Comparison of ENCODE assay signal across 16 cellular contexts in genomic region chr14:62209287-62209899, GRCh38.
DNase-seq lines count a peak whose midpoint lies in the region; ATAC-seq, FAIRE-seq and TF ChIP-seq lines count a peak whose summit lies in the region.
"Had no signal": no experiment of that assay in that cellular context is flagged by ENCODE, and none has a peak within 500 bp of the region (broad histone marks: within the 10 kb centered on the region; RNA-seq: fewer than 3 reads in every experiment).

No MANE protein-coding gene starts in this region.

- H3K27me3 Mint-ChIP-seq in activated naive CD8-positive, alpha-beta T cell treated with anti-CD3 and anti-CD28 coated beads, Interleukin-2, amount 50 U/mL, for 24 hours = peaks cover 6% of the 10 kb centered on the region
- H3K27me3 Mint-ChIP-seq: dendritic cell treated with granulocyte-macrophage colony-stimulating factor and Interleukin-4, amounts not matched to agents 40 ng/mL and 50 ng/mL, for 4 days had no signal

- peaks cover 5% of the 10 kb centered on the region for H3K9me3 Mint-ChIP-seq in activated naive CD8-positive, alpha-beta T cell treated with anti-CD3 and anti-CD28 coated beads, Interleukin-2, amount 50 U/mL, for 24 hours

- H3K27ac Mint-ChIP-seq in activated naive CD8-positive, alpha-beta T cell treated with anti-CD3 and anti-CD28 coated beads, Interleukin-2, amount 50 U/mL, for 24 hours = no peak overlapping the region
- H3K27ac Mint-ChIP-seq: activated naive CD8-positive, alpha-beta T cell treated with anti-CD3 and anti-CD28 coated beads for 36 hours; dendritic cell treated with granulocyte-macrophage colony-stimulating factor and Interleukin-4, amounts not matched to agents 40 ng/mL and 50 ng/mL, for 4 days had no signal

- H3K36me3 Mint-ChIP-seq in activated naive CD8-positive, alpha-beta T cell treated with anti-CD3 and anti-CD28 coated beads, Interleukin-2, amount 50 U/mL, for 24 hours (ENCODE audit: low read depth) = no peaks in the 10 kb centered on the region
- H3K36me3 Mint-ChIP-seq: activated naive CD8-positive, alpha-beta T cell treated with anti-CD3 and anti-CD28 coated beads for 36 hours had no signal

- no peak overlapping the region for H3K4me3 ChIP-seq in epithelial cell of esophagus (ENCODE audit: low read length)
- H3K4me3 ChIP-seq: psoas muscle, uterus had no signal

- no peaks in the 10 kb centered on the region for H3K4me1 Mint-ChIP-seq in activated naive CD8-positive, alpha-beta T cell treated with anti-CD3 and anti-CD28 coated beads, Interleukin-2, amount 50 U/mL, for 24 hours
- H3K4me1 Mint-ChIP-seq: activated naive CD8-positive, alpha-beta T cell treated with anti-CD3 and anti-CD28 coated beads for 36 hours had no signal

- TF ChIP-seq CTCF in epithelial cell of esophagus (IDR thresholded peaks at IDR 0.05; ENCODE audit: insufficient read depth, low read depth, low read length, missing control alignments) = no peak

- ATAC-seq in GM18498 (IDR thresholded peaks at IDR 0.05; ENCODE audit: unreplicated experiment) = no peak
- no peak for ATAC-seq in activated naive CD8-positive, alpha-beta T cell treated with anti-CD3 and anti-CD28 coated beads, Interleukin-2, amount 50 U/mL, for 24 hours
- ATAC-seq: HCT116, psoas muscle had no signal

- DNase-seq in Daoy (ENCODE audit: low read depth) (peak; percentile 51), RCC 7860 (ENCODE audit: low spot score) (peak; percentile 4), epithelial cell of esophagus (ENCODE audit: low read depth) (peak; percentile 82), pulmonary artery endothelial cell (ENCODE audit: low read depth, low spot score) (peak; percentile 69), NCI-H446 treated with DMSO at 0.1 percent for 48 hours (lab: John Stamatoyannopoulos, UW) (no peak)
- DNase-seq in activated naive CD8-positive, alpha-beta T cell treated with anti-CD3 and anti-CD28 coated beads, Interleukin-2, amount 50 U/mL, for 24 hours = no peak
- no peak for DNase-seq in effector CD4-positive, alpha-beta T cell
- DNase-seq: activated CD4-positive, CD25-positive, alpha-beta regulatory T cell; activated naive CD8-positive, alpha-beta T cell treated with anti-CD3 and anti-CD28 coated beads for 36 hours; GF-D8; psoas muscle; uterus had no signal

- H3K4me3 Mint-ChIP-seq in activated naive CD8-positive, alpha-beta T cell treated with anti-CD3 and anti-CD28 coated beads, Interleukin-2, amount 50 U/mL, for 24 hours = no peak overlapping the region
- H3K4me3 Mint-ChIP-seq: activated naive CD8-positive, alpha-beta T cell treated with anti-CD3 and anti-CD28 coated beads for 36 hours; dendritic cell treated with granulocyte-macrophage colony-stimulating factor and Interleukin-4, amounts not matched to agents 40 ng/mL and 50 ng/mL, for 4 days had no signal

- FAIRE-seq in RCC 7860 (lab: Jason Lieb, UNC) = no peak
- FAIRE-seq: islet of Langerhans had no signal

Comparison
In these comparisons a context has a peak if more than half of its experiments do, and no peak if none do; other contexts are left out.
1. DNase-seq: peak in Daoy (single experiment), RCC 7860 (single experiment), epithelial cell of esophagus (single experiment) and pulmonary artery endothelial cell (single experiment); none in activated naive CD8-positive, alpha-beta T cell treated with anti-CD3 and anti-CD28 coated beads, Interleukin-2, amount 50 U/mL, for 24 hours (single experiment), effector CD4-positive, alpha-beta T cell (single experiment) and NCI-H446 treated with DMSO at 0.1 percent for 48 hours (single experiment).